12 cellular contexts compared by ENCODE assay signal in the genomic region with DNA sequence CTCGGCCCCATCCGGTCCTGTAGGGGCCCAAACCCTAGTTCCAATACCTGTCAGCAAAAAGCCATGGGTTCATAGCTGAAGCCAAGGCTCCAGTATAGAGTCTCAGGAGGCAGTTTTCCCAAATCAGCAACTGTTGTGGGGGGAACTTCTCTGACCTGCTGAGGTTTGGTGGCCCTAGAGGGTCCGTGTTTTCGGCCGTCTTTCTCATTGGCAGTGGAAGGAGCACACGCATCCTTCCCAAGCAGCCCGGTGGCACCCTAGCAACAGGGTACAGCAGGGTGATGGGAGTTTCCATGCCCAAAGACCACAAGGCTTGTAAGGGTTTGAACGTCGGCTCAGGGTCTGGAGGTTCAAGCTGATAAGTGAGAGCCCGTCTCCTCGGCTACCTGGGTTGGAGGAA. TPM values are rescaled to one million over a fixed set of nuclear protein-coding genes. Genes with fewer than 3 reads are reported as not detected.
DNase-seq lines count a peak whose midpoint lies in the region; FAIRE-seq and TF ChIP-seq lines count a peak whose summit lies in the region.
"Had no signal": no experiment of that assay in that cellular context is flagged by ENCODE, and none has a peak within 500 bp of the region (broad histone marks: within the 10 kb centered on the region; RNA-seq: fewer than 3 reads in every experiment).

No MANE protein-coding gene starts in this region.

- H3K4me1 ChIP-seq in keratinocyte (ENCODE audit: control insufficient read depth, extremely low read depth, insufficient read depth, low read length), result peaks cover 46% of the 10 kb centered on the region
- peaks cover 24 to 100% (median 73%) of the 10 kb centered on the region in 6 donors for H3K4me1 ChIP-seq in spleen

- DNase-seq in HK-2 (ENCODE audit: unreplicated experiment), result peak; percentile 8
- DNase-seq in astrocyte of the cerebellum (ENCODE audit: low read depth), result no peak
- no peak for DNase-seq in keratinocyte (ENCODE audit: low read depth, low spot score)
- DNase-seq in spleen, result no peak
- DNase-seq in NCI-H1930 (lab: John Stamatoyannopoulos, UW), result no peak
- DNase-seq in NCI-H1417 treated with DMSO at 0.1 percent for 48 hours (lab: John Stamatoyannopoulos, UW), result no peak
- DNase-seq in G401 (ENCODE audit: low spot score), result no peak
- DNase-seq: activated naive CD4-positive, alpha-beta T cell treated with anti-CD3 and anti-CD28 coated beads, Interleukin-2, amount 50 U/mL, for 16 hours; stimulated activated CD4-positive, alpha-beta T cell treated with anti-CD3 and anti-CD28 coated beads, Interleukin-2, amount 100 ng/mL, for 48 hours; stimulated activated naive CD4-positive, alpha-beta T cell; T-helper 17 cell had no signal

- H3K36me3 ChIP-seq in keratinocyte (ENCODE audit: control insufficient read depth in 2 of 2, extremely low read depth in 1 of 2, insufficient read depth in 2 of 2, low read length in 2 of 2) (peaks cover 14 to 54% of the 10 kb centered on the region in 2 experiments), spleen (peaks cover 0 to 69% (median 12%) of the 10 kb centered on the region in 6 donors)

- H3K27me3 ChIP-seq in keratinocyte (ENCODE audit: control insufficient read depth, extremely low read depth, insufficient read depth, low read length) (no peaks in the 10 kb centered on the region), spleen (replicated peaks in 1 of 7) (peaks cover 0 to 7% (median 0%) of the 10 kb centered on the region in 7 donors)

- peaks cover 18% of the 10 kb centered on the region for H4K20me1 ChIP-seq in keratinocyte (ENCODE audit: control insufficient read depth, extremely low read depth, insufficient read depth, low read length)

- H3K4me2 ChIP-seq in keratinocyte (ENCODE audit: control insufficient read depth, extremely low read depth, insufficient read depth, low read depth, low read length), result peak overlapping the region; percentile 29

- H3K4me3 ChIP-seq in astrocyte of the cerebellum (ENCODE audit: low read depth, low read length) (peak overlapping the region; percentile 97), keratinocyte (ENCODE audit: control insufficient read depth in 2 of 3, extremely low read depth in 1 of 3, insufficient read depth in 2 of 3, low read depth in 1 of 3, low read length in 3 of 3) (no peak overlapping the region), spleen (peak overlapping the region in 1 of 8 donors; percentile 89)

- no peak overlapping the region for H3K9ac ChIP-seq in keratinocyte (ENCODE audit: control insufficient read depth, extremely low read depth, insufficient read depth, low read length)

- no peaks in the 10 kb centered on the region for H3K9me3 ChIP-seq in keratinocyte (ENCODE audit: control insufficient read depth, low read depth, low read length)
- no peaks in the 10 kb centered on the region for H3K9me3 ChIP-seq in spleen

- intact Hi-C loops in spleen (cut with DNase I; ENCODE audit: low total_unique reads), result no loop called here

- no peaks in the 10 kb centered on the region for H3K9me1 ChIP-seq in keratinocyte (ENCODE audit: control insufficient read depth, extremely low read depth, insufficient read depth, low read length)

- peaks cover 100% of the 10 kb centered on the region for H3K79me2 ChIP-seq in keratinocyte (ENCODE audit: control insufficient read depth, insufficient read depth, low read length)

- no peak for TF ChIP-seq CTCF in astrocyte of the cerebellum (IDR thresholded peaks at IDR 0.05; ENCODE audit: low read depth, low read length, missing control alignments)
- TF ChIP-seq CTCF in keratinocyte (optimal IDR thresholded peaks at IDR 0.05 in 1 of 3, IDR thresholded peaks at IDR 0.05 in 1 of 3, conservative IDR thresholded peaks at IDR 0.05 in 1 of 3; ENCODE audit: extremely low read depth in 1 of 3, insufficient read depth in 2 of 3, low read length in 3 of 3), result no peak
- TF ChIP-seq CTCF in spleen (IDR thresholded peaks at IDR 0.05 in 8 of 11, conservative IDR thresholded peaks at IDR 0.05 in 3 of 11), result no peak

- TF ChIP-seq POLR2A in spleen (IDR thresholded peaks at IDR 0.05), result no peak

- H2AFZ ChIP-seq in keratinocyte (ENCODE audit: control insufficient read depth, low read length), result no peak overlapping the region

- 89 to 93% (median 92%) methylated on average over 11 of the region's 11 CpGs for WGBS in spleen, 5 donors

- dilution Hi-C loops in keratinocyte (cut with MboI; ENCODE audit: extremely low pct_ligation_motif_present, low sequenced_read_pairs), result no loop called here

- FAIRE-seq in keratinocyte (lab: Jason Lieb, UNC), result no peak
- FAIRE-seq: colon had no signal

- in situ Hi-C loops in astrocyte of the cerebellum (cut with HindIII; ENCODE audit: low sequenced_read_pairs) (no loop called here), G401 (cut with HindIII; ENCODE audit: low sequenced_read_pairs) (no loop called here)

- H3K27ac ChIP-seq in keratinocyte (ENCODE audit: control insufficient read depth, insufficient read depth, low read length), result no peak overlapping the region
- peak overlapping the region in 5 of 8 donors; percentile 13 to 100 (median 99) for H3K27ac ChIP-seq in spleen

RNA-seq across cellular contexts. Expression of gene FOSL2, which starts 6.6 kb away (rescaled TPM):
- polyA plus RNA-seq in keratinocyte (20.4 to 32.7 TPM (median 24.1 TPM) in 3 replicates), spleen (10 to 100 TPM in 1 of 3 donors, 1 to 10 TPM in 2; 3.2 to 14.8 (median 4.7) TPM)
- 34.5 TPM for polyA plus RNA-seq in keratinocyte (2011; ENCODE audit: low read depth)
- polyA plus RNA-seq in keratinocyte (2011; cell fraction: cytosol; rRNA removed), result 20.3 and 23.5 TPM in 2 replicates
- 65.4 and 67.8 TPM in 2 replicates for polyA plus RNA-seq in keratinocyte (2011; cell fraction: nucleus; rRNA removed)
- polyA plus RNA-seq in keratinocyte (2012; ENCODE audit: low replicate concordance), result 24.4 and 59.1 TPM in 2 replicates
- 40.4 to 67.6 TPM (median 60.8 TPM) in 3 replicates for polyA minus RNA-seq in keratinocyte
- polyA minus RNA-seq in keratinocyte (2011; cell fraction: cytosol; rRNA and poly(A)+ RNA removed), result 47.8 TPM
- polyA minus RNA-seq in keratinocyte (2011; cell fraction: nucleus; rRNA and poly(A)+ RNA removed), result 63.4 and 86.1 TPM in 2 replicates
- total RNA-seq in spleen, result 100 to 1,000 TPM in 3 of 7 donors, 10 to 100 TPM in 4; 53.0 to 134 (median 97.1) TPM
- 12.1 and 16.1 TPM in 2 replicates for total RNA-seq in G401 (2014; rRNA removed; shearing (Covaris generic))
